21 cellular contexts compared by ENCODE assay signal in genomic region chr9:100295240-100295639, GRCh38. TPM values are rescaled to one million over a fixed set of nuclear protein-coding genes. Genes with fewer than 3 reads are reported as not detected.
A peak's percentile ranks its signal among the peaks of the same experiment; 100 is the strongest.
DNase-seq lines count a peak whose midpoint lies in the region; ATAC-seq, FAIRE-seq and TF ChIP-seq lines count a peak whose summit lies in the region.
"Had no signal": no experiment of that assay in that cellular context is flagged by ENCODE, and none has a peak within 500 bp of the region (broad histone marks: within the 10 kb centered on the region; RNA-seq: fewer than 3 reads in every experiment).

No MANE protein-coding gene starts in this region.

- POLR2A ChIA-PET in HepG2 (lab: Yijun Ruan, JAX) = no interaction called here

- H3K4me1 ChIP-seq in HepG2 (ENCODE audit: insufficient read depth, low read length) (peaks cover 34% of the 10 kb centered on the region), trophoblast cell (ENCODE audit: control insufficient read depth in 1 of 2, insufficient read depth in 2 of 2, low read length in 2 of 2) (no peaks in the 10 kb centered on the region), mesenchymal stem cell (ENCODE audit: control insufficient read depth, insufficient read depth, low read depth, low read length) (peaks cover 4% of the 10 kb centered on the region)
- H3K4me1 ChIP-seq: Peyer's patch had no signal

- 76% methylated on average over 2 of the region's 2 CpGs for WGBS in HepG2 (ENCODE audit: low lambda C conversion rate)
- whole genome bisulfite sequencing in trophoblast cell (ENCODE audit: extremely low coverage, insufficient coverage, insufficient read length) = no CpG with 5 or more reads among the region's 2 CpGs
- 82% methylated on average over 2 of the region's 2 CpGs for WGBS in mesenchymal stem cell

- no peak overlapping the region for H3K4me3 ChIP-seq in HepG2 (replicated peaks in 1 of 3; ENCODE audit: insufficient read depth in 1 of 3, low read depth in 2 of 3, low read length in 3 of 3)
- no peak overlapping the region for H3K4me3 ChIP-seq in trophoblast cell (ENCODE audit: low read depth, low read length)
- H3K4me3 ChIP-seq in mesenchymal stem cell (ENCODE audit: insufficient read depth in 1 of 2, low read depth in 1 of 2, low read length in 2 of 2) = no peak overlapping the region
- H3K4me3 ChIP-seq: Peyer's patch, SJSA1 had no signal

- H2AK5ac ChIP-seq in trophoblast cell (ENCODE audit: low read length) (no peak overlapping the region), mesenchymal stem cell (ENCODE audit: low read length, severe bottlenecking) (no peak overlapping the region)

- ATAC-seq in HepG2 (peak; percentile 73), HG03095 (IDR thresholded peaks at IDR 0.05; ENCODE audit: unreplicated experiment) (no peak)

- H3K4ac ChIP-seq in trophoblast cell (ENCODE audit: low read depth, low read length) (no peak overlapping the region), mesenchymal stem cell (ENCODE audit: low read depth in 1 of 2, low read length in 2 of 2) (no peak overlapping the region)

- H3K27me3 ChIP-seq in HepG2 (ENCODE audit: control insufficient read depth in 1 of 2, insufficient read depth in 2 of 2, low read length in 2 of 2) (no peaks in the 10 kb centered on the region), trophoblast cell (ENCODE audit: insufficient read depth, low read length) (no peaks in the 10 kb centered on the region), mesenchymal stem cell (ENCODE audit: control insufficient read depth in 1 of 2, insufficient read depth in 1 of 2, low read length in 2 of 2) (no peaks in the 10 kb centered on the region)
- H3K27me3 ChIP-seq: Peyer's patch, SJSA1 had no signal

- no peak for FAIRE-seq in HepG2 (lab: Jason Lieb, UNC)
- FAIRE-seq: H54 had no signal

- no peak overlapping the region for H4K8ac ChIP-seq in trophoblast cell (ENCODE audit: low read depth, low read length)
- no peak overlapping the region for H4K8ac ChIP-seq in mesenchymal stem cell (ENCODE audit: low read length)

- H4K91ac ChIP-seq in trophoblast cell (ENCODE audit: low read depth, low read length) (no peak overlapping the region), mesenchymal stem cell (ENCODE audit: low read length) (no peak overlapping the region)

- H3K9me3 ChIP-seq in HepG2 (ENCODE audit: low read length) (no peaks in the 10 kb centered on the region), trophoblast cell (ENCODE audit: insufficient read depth, low read depth, low read length) (no peaks in the 10 kb centered on the region), mesenchymal stem cell (ENCODE audit: control insufficient read depth, low read length) (no peaks in the 10 kb centered on the region)
- H3K9me3 ChIP-seq: Peyer's patch, SJSA1 had no signal

- TF ChIP-seq RAD21 in Ishikawa (IDR thresholded peaks at IDR 0.05; ENCODE audit: low read depth) (no peak), HepG2 (CRISPR knock-in tag; IDR thresholded peaks at IDR 0.05) (no peak)

- H3K23ac ChIP-seq in trophoblast cell (ENCODE audit: low read length) (peak overlapping the region; percentile 71), mesenchymal stem cell (ENCODE audit: low read length in 2 of 2) (no peak overlapping the region)

- H3K18ac ChIP-seq in trophoblast cell (ENCODE audit: low read length) = no peak overlapping the region
- H3K18ac ChIP-seq in mesenchymal stem cell (ENCODE audit: low read depth in 1 of 2, low read length in 2 of 2) = no peak overlapping the region

- H3K27ac ChIP-seq in HepG2 (ENCODE audit: extremely low read length, insufficient read depth, low read length) (no peak overlapping the region), trophoblast cell (ENCODE audit: low read depth, low read length) (no peak overlapping the region), mesenchymal stem cell (ENCODE audit: low read length, poor library complexity, severe bottlenecking) (no peak overlapping the region)
- H3K27ac ChIP-seq: C4-2B, Peyer's patch, SJSA1 had no signal

- peaks cover 6% of the 10 kb centered on the region; the same call in 1 of the 2 replicates for H4K20me1 ChIP-seq in HepG2 (ENCODE audit: insufficient read depth, low read length)

- no peak overlapping the region for H2AFZ ChIP-seq in HepG2 (ENCODE audit: low read length)
- no peak overlapping the region for H2AFZ ChIP-seq in trophoblast cell (ENCODE audit: insufficient read depth, low read length, poor library complexity)
- no peak overlapping the region for H2AFZ ChIP-seq in mesenchymal stem cell (ENCODE audit: low read depth, low read length)

- no peak overlapping the region for H2BK15ac ChIP-seq in mesenchymal stem cell (ENCODE audit: low read depth, poor library complexity, severe bottlenecking)

- BruUV-seq in HepG2 (replicated peaks; lab: Mats Ljungman, UMichigan) = no TSS peak

- H3K27me3 Mint-ChIP-seq in HFFc6 (ENCODE audit: insufficient read depth) = no peaks in the 10 kb centered on the region; the same call in none of the 2 replicates
- H3K27me3 Mint-ChIP-seq: IgD-negative memory B cell had no signal

- H2BK12ac ChIP-seq in trophoblast cell (ENCODE audit: low read length) (no peak overlapping the region), mesenchymal stem cell (ENCODE audit: low read length in 2 of 2) (no peak overlapping the region)

- no peak overlapping the region for H3K4me2 ChIP-seq in HepG2 (ENCODE audit: low read depth, low read length)
- no peak overlapping the region for H3K4me2 ChIP-seq in trophoblast cell (ENCODE audit: low read length)
- H3K4me2 ChIP-seq in mesenchymal stem cell (ENCODE audit: low read length, poor library complexity, severe bottlenecking) = no peak overlapping the region

- H2BK5ac ChIP-seq in trophoblast cell (ENCODE audit: low read depth, low read length, poor library complexity) = no peak overlapping the region
- H2BK5ac ChIP-seq in mesenchymal stem cell (ENCODE audit: low read depth, low read length, poor library complexity, severe bottlenecking) = no peak overlapping the region

- CTCF ChIA-PET in HepG2 (lab: Yijun Ruan, JAX; ENCODE audit: low intra/inter-chr PET ratio, low total read pairs) = no interaction called here

- DNase-seq in HFFc6 (no peak), HepG2 (ENCODE audit: low spot score) (no peak), trophoblast cell (no peak), NCI-H146 (lab: John Stamatoyannopoulos, UW) (no peak), mesenchymal stem cell (no peak), KG1 (lab: John Stamatoyannopoulos, UW) (no peak)
- DNase-seq: AML-193; DMS79 treated with DMSO at 0.1 percent for 48 hours; NCI-H1105 treated with DMSO at 0.1 percent for 48 hours; NCI-H187; NCI-H2107; NCI-H510A; NCI-H748 treated with DMSO at 0.1 percent for 48 hours; NK-92 treated with Interleukin-12 subunit alpha and Interleukin-12 subunit beta, amount 100 ng/mL, for 24 hours; Peyer's patch had no signal

- intact Hi-C loops in HepG2 (cut with micrococcal nuclease; ENCODE audit: unreplicated experiment) = no loop called here

- no peak overlapping the region for H4K12ac ChIP-seq in trophoblast cell (ENCODE audit: low read depth, low read length)

- no peaks in the 10 kb centered on the region for H3K79me1 ChIP-seq in trophoblast cell (ENCODE audit: low read length)
- H3K79me1 ChIP-seq in mesenchymal stem cell (replicated peaks; ENCODE audit: low read length, poor library complexity, severe bottlenecking) = peaks cover 28% of the 10 kb centered on the region

- peaks cover 20 to 78% of the 10 kb centered on the region in 2 experiments for H3K36me3 ChIP-seq in HepG2 (replicated peaks in 1 of 2; ENCODE audit: control insufficient read depth in 1 of 2, insufficient read depth in 2 of 2, low read length in 2 of 2)
- H3K36me3 ChIP-seq in trophoblast cell (ENCODE audit: control insufficient read depth in 1 of 2, insufficient read depth in 2 of 2, low read length in 2 of 2) = peaks cover 16 to 40% of the 10 kb centered on the region in 2 experiments
- peaks cover 35 to 91% of the 10 kb centered on the region in 2 experiments for H3K36me3 ChIP-seq in mesenchymal stem cell (ENCODE audit: control insufficient read depth in 1 of 2, insufficient read depth in 2 of 2, low read depth in 1 of 2, low read length in 2 of 2)

- in situ Hi-C loops in HepG2 (cut with HindIII; ENCODE audit: extremely low pct_ligation_motif_present, low pct_unique_long_range_greater_than_20kb) = no loop called here

- no peak overlapping the region for H3K4me3 Mint-ChIP-seq in HFFc6
- H3K4me3 Mint-ChIP-seq: IgD-negative memory B cell had no signal

- peaks cover 23% of the 10 kb centered on the region for H3K36me3 Mint-ChIP-seq in HFFc6 (ENCODE audit: low read depth)

- TF ChIP-seq POLR2A in HepG2 (IDR thresholded peaks at IDR 0.05; ENCODE audit: insufficient read depth in 1 of 2, low read depth in 2 of 2, low read length in 2 of 2) = no peak

- H3K9me3 Mint-ChIP-seq in HFFc6 = no peaks in the 10 kb centered on the region
- H3K9me3 Mint-ChIP-seq: IgD-negative memory B cell had no signal

- TF ChIP-seq EP300 in Ishikawa (IDR thresholded peaks at IDR 0.05; ENCODE audit: borderline replicate concordance) (no peak), HepG2 (IDR thresholded peaks at IDR 0.05; ENCODE audit: low read depth in 2 of 2, low read length in 2 of 2) (no peak), HepG2 (CRISPR knock-in tag; IDR thresholded peaks at IDR 0.05; ENCODE audit: borderline replicate concordance) (no peak)

- no peak overlapping the region for H2BK120ac ChIP-seq in trophoblast cell (ENCODE audit: insufficient read depth, low read length, poor library complexity)
- H2BK120ac ChIP-seq in mesenchymal stem cell (ENCODE audit: low read depth, low read length) = no peak overlapping the region

- H3K14ac ChIP-seq in trophoblast cell (ENCODE audit: low read length) = no peak overlapping the region
- no peak overlapping the region for H3K14ac ChIP-seq in mesenchymal stem cell (ENCODE audit: low read length in 2 of 2)

- TF ChIP-seq CTCF in HFFc6 (IDR thresholded peaks at IDR 0.05) (no peak), HepG2 (CRISPR knock-in tag; IDR thresholded peaks at IDR 0.05) (no peak)

- no peak overlapping the region for H3K9ac ChIP-seq in HepG2 (ENCODE audit: insufficient read depth, low read depth, low read length)
- no peak overlapping the region for H3K9ac ChIP-seq in trophoblast cell (ENCODE audit: low read length)
- H3K9ac ChIP-seq in mesenchymal stem cell (ENCODE audit: low read length) = no peak overlapping the region

- no peaks in the 10 kb centered on the region for H3K79me2 ChIP-seq in HepG2 (ENCODE audit: insufficient read depth, low read length)
- no peaks in the 10 kb centered on the region for H3K79me2 ChIP-seq in trophoblast cell (ENCODE audit: control insufficient read depth, insufficient read depth, low read length, poor library complexity)

- H3K4me1 Mint-ChIP-seq in HFFc6 (ENCODE audit: low read depth) = peaks cover 7% of the 10 kb centered on the region
- H3K4me1 Mint-ChIP-seq: IgD-negative memory B cell had no signal

- peak overlapping the region; percentile 9; the same call in 1 of the 2 replicates for H3K27ac Mint-ChIP-seq in HFFc6

RNA-seq across cellular contexts. Expression of gene TEX10, which starts 57.5 kb away (rescaled TPM):
- total RNA-seq in HFFc6 (2021; fragmentation: NEBNext Ultra II Directional; extraction: Animal tissue kit (Norgen Biotek cat#: 25700)) = 10 to 100 TPM; 25.7 to 29.5 (median 25.9) TPM
- total RNA-seq in HepG2 (2016; rRNA removed; fragmentation: Illumina TruSeq; extraction: Trizol) = 38.7 and 50.2 TPM in 2 replicates
- total RNA-seq in HepG2 (2016; cell fraction: cytosol; rRNA removed; fragmentation: Illumina TruSeq; extraction: Trizol; ENCODE audit: low read depth) = 14.0 and 19.4 TPM in 2 replicates
- 38.8 and 49.0 TPM in 2 replicates for total RNA-seq in HepG2 (2016; cell fraction: insoluble cytoplasmic fraction; rRNA removed; fragmentation: Illumina TruSeq; extraction: Trizol)
- total RNA-seq in HepG2 (2016; cell fraction: membrane; rRNA removed; fragmentation: Illumina TruSeq; extraction: Trizol) = 23.9 and 33.2 TPM in 2 replicates
- 39.3 and 43.5 TPM in 2 replicates for total RNA-seq in HepG2 (2016; cell fraction: nucleus; rRNA removed; fragmentation: Illumina TruSeq; extraction: Trizol)
- 13.5 and 18.1 TPM in 2 replicates for polyA plus RNA-seq in HepG2 (2011; rRNA removed)
- polyA plus RNA-seq in HepG2 (2011; cell fraction: cytosol; rRNA removed) = 8.0 and 11.3 TPM in 2 replicates
- polyA plus RNA-seq in HepG2 (2011; cell fraction: nucleus; rRNA removed) = 14.7 and 17.6 TPM in 2 replicates
- 13.9 and 16.3 TPM in 2 replicates for polyA plus RNA-seq in HepG2 (2012)
- polyA plus RNA-seq in HepG2 (2016; cell fraction: cytosol; fragmentation: Illumina TruSeq; extraction: Trizol; ENCODE audit: low read depth) = 1.5 and 1.8 TPM in 2 replicates
- 28.6 and 28.7 TPM in 2 replicates for polyA plus RNA-seq in HepG2 (2016; cell fraction: insoluble cytoplasmic fraction; fragmentation: Illumina TruSeq; extraction: Trizol; ENCODE audit: low read depth)
- polyA plus RNA-seq in HepG2 (2016; cell fraction: membrane; fragmentation: Illumina TruSeq; extraction: Trizol; ENCODE audit: low read depth) = 2.3 and 3.2 TPM in 2 replicates
- 28.1 and 32.8 TPM in 2 replicates for polyA plus RNA-seq in HepG2 (2016; cell fraction: nucleus; fragmentation: Illumina TruSeq; extraction: Trizol; ENCODE audit: insufficient read depth, low read depth)
- 14.4 and 24.2 TPM in 2 replicates for polyA minus RNA-seq in HepG2 (2011; rRNA and poly(A)+ RNA removed; ENCODE audit: low replicate concordance)
- polyA minus RNA-seq in HepG2 (2011; cell fraction: cytosol; rRNA and poly(A)+ RNA removed) = 12.3 and 12.7 TPM in 2 replicates
- 70.5 and 70.8 TPM in 2 replicates for polyA minus RNA-seq in HepG2 (2011; cell fraction: nucleus; rRNA and poly(A)+ RNA removed)
- 31.5 and 32.4 TPM in 2 replicates for polyA plus RNA-seq in trophoblast cell (2013)
- 19.9 TPM for polyA plus RNA-seq in mesenchymal stem cell (2013, experiment 1 of 2)
- 20.6 TPM for polyA plus RNA-seq in mesenchymal stem cell (2013, experiment 2 of 2)
